In the genomic region with DNA sequence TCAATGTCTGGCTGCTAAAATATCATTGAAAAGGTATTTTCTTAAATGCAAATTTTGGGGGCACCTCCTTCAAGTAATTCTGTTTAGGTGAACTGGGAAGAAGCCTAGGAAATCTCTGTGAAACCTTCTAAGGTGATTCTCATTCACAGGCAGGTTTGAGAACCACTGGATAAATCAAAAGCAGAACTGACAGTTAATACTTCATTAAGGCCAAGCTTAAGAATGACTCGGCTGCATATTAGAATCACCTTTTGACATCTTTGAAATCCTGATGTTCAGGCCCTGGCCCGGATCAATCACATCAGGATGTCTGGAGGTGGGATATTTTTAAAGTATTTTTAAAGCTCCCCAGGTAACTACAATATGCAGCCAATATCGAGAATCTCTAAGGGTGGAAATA, we compare ENCODE assay signal across 19 cellular contexts. TPM values are rescaled to one million over a fixed set of nuclear protein-coding genes. Genes with fewer than 3 reads are reported as not detected.
A peak's percentile ranks its signal among the peaks of the same experiment; 100 is the strongest.
DNase-seq lines count a peak whose midpoint lies in the region; ATAC-seq and TF ChIP-seq lines count a peak whose summit lies in the region.
"Had no signal": no experiment of that assay in that cellular context is flagged by ENCODE, and none has a peak within 500 bp of the region (broad histone marks: within the 10 kb centered on the region; RNA-seq: fewer than 3 reads in every experiment).

No MANE protein-coding gene starts in this region.

- no peak for TF ChIP-seq CTCF in vagina (IDR thresholded peaks at IDR 0.05)
- TF ChIP-seq CTCF in suprapubic skin (IDR thresholded peaks at IDR 0.05) = no peak

- H3K4me1 ChIP-seq in vagina (no peaks in the 10 kb centered on the region), suprapubic skin (no peaks in the 10 kb centered on the region)

- WGBS in suprapubic skin = 73% methylated on average over 3 of the region's 3 CpGs

- ATAC-seq in GM18498 (IDR thresholded peaks at IDR 0.05; ENCODE audit: unreplicated experiment) (peak; percentile 90), GM21515 (IDR thresholded peaks at IDR 0.05; ENCODE audit: unreplicated experiment) (peak; percentile 83), HG02870 (IDR thresholded peaks at IDR 0.05; ENCODE audit: unreplicated experiment) (peak; percentile 91), HG03520 (IDR thresholded peaks at IDR 0.05; ENCODE audit: unreplicated experiment) (peak; percentile 66), HG02610 (IDR thresholded peaks at IDR 0.05; ENCODE audit: unreplicated experiment) (no peak), HG03571 (IDR thresholded peaks at IDR 0.05; ENCODE audit: unreplicated experiment) (no peak)
- ATAC-seq: K562 had no signal

- no peaks in the 10 kb centered on the region for H3K27me3 ChIP-seq in vagina
- no peaks in the 10 kb centered on the region for H3K27me3 ChIP-seq in suprapubic skin

- intact Hi-C loops in vagina (cut with DNase I) = no loop called here

- TF ChIP-seq EP300 in suprapubic skin (IDR thresholded peaks at IDR 0.05) = no peak

- TF ChIP-seq POLR2A in vagina (IDR thresholded peaks at IDR 0.05) = no peak
- TF ChIP-seq POLR2A in suprapubic skin (IDR thresholded peaks at IDR 0.05) = no peak

- H3K36me3 ChIP-seq in vagina (no peaks in the 10 kb centered on the region), suprapubic skin (no peaks in the 10 kb centered on the region)

- DNase-seq in vagina (ENCODE audit: extremely low spot score in 2 of 2) (no peak), suprapubic skin (ENCODE audit: low spot score in 2 of 2) (no peak)
- DNase-seq: HFFc6, NCI-H1436 treated with DMSO at 0.1 percent for 48 hours, NCI-H2081, NCI-H524, T-helper 2 cell had no signal

- no peak overlapping the region for H3K4me3 ChIP-seq in vagina
- no peak overlapping the region for H3K4me3 ChIP-seq in suprapubic skin
- H3K4me3 ChIP-seq: K562 had no signal

- no peak overlapping the region for H3K27ac ChIP-seq in vagina
- H3K27ac ChIP-seq in suprapubic skin = no peak overlapping the region
- H3K27ac ChIP-seq: C4-2B, HL-60 had no signal

- H3K9me3 ChIP-seq in vagina (no peaks in the 10 kb centered on the region), suprapubic skin (no peaks in the 10 kb centered on the region)

RNA-seq across cellular contexts. Expression of gene FKBP1C, which starts 50.6 kb away (rescaled TPM):
- total RNA-seq in vagina = not detected
- total RNA-seq in suprapubic skin = 1 to 10 TPM in 1 of 4 donors, under 1 TPM in 2, not detected in 1; 0.31 to 1.7 (median 0.49) TPM

RNA-seq across cellular contexts. Expression of gene LGSN, which starts 58.0 kb away (rescaled TPM):
- total RNA-seq in vagina (not detected), suprapubic skin (under 1 TPM in 1 of 4 donors, not detected in 3; 0.30 TPM)
- total RNA-seq: A172, H4, HFFc6, K562, RPMI7951 had no signal

Comparison
In these comparisons a context has a peak if more than half of its experiments do, and no peak if none do; other contexts are left out.
1. ATAC-seq: peak in GM18498 (single experiment), GM21515 (single experiment), HG02870 (single experiment) and HG03520 (single experiment); none in HG02610 (single experiment) and HG03571 (single experiment).